Comparison of ENCODE assay signal across 10 cellular contexts in genomic region chr2:27306657-27307544, GRCh38. TPM values are rescaled to one million over a fixed set of nuclear protein-coding genes. Genes with fewer than 3 reads are reported as not detected.
A peak's percentile ranks its signal among the peaks of the same experiment; 100 is the strongest.
DNase-seq lines count a peak whose midpoint lies in the region; ATAC-seq and TF ChIP-seq lines count a peak whose summit lies in the region.
"Had no signal": no experiment of that assay in that cellular context is flagged by ENCODE, and none has a peak within 500 bp of the region (broad histone marks: within the 10 kb centered on the region; RNA-seq: fewer than 3 reads in every experiment).

No MANE protein-coding gene starts in this region.

- H3K27me3 ChIP-seq in endodermal cell (ENCODE audit: control insufficient read depth, insufficient read depth, low read length, poor library complexity, severe bottlenecking) (peaks cover 57% of the 10 kb centered on the region), spleen (replicated peaks in 1 of 7) (peaks cover 3 to 42% (median 32%) of the 10 kb centered on the region in 7 donors)

- peaks cover 9% of the 10 kb centered on the region for H3K36me3 Mint-ChIP-seq in endodermal cell (ENCODE audit: low read depth)

- TF ChIP-seq CTCF in GM13977 (IDR thresholded peaks at IDR 0.05; ENCODE audit: extremely low read depth, insufficient read depth, missing control alignments): no peak
- peak; percentile 11 for TF ChIP-seq CTCF in endodermal cell (conservative IDR thresholded peaks at IDR 0.05)
- no peak for TF ChIP-seq CTCF in spleen (IDR thresholded peaks at IDR 0.05 in 8 of 11, conservative IDR thresholded peaks at IDR 0.05 in 3 of 11)

- no peak overlapping the region for H3K27ac ChIP-seq in endodermal cell (ENCODE audit: low read depth, low read length)
- H3K27ac ChIP-seq in spleen: no peak overlapping the region

- WGBS in endodermal cell (ENCODE audit: insufficient coverage in 1 of 2, insufficient read length in 1 of 2), 2 experiments: 16 to 29% methylated on average over 19 to 60 of the region's 60 CpGs
- 4 to 9% (median 6%) methylated on average over 23 to 60 of the region's 60 CpGs for WGBS in spleen, 5 donors

- H3K27ac Mint-ChIP-seq in endodermal cell: no peak overlapping the region

- ATAC-seq in GM21529 (IDR thresholded peaks at IDR 0.05; ENCODE audit: unreplicated experiment) (no peak), HG03095 (IDR thresholded peaks at IDR 0.05; ENCODE audit: unreplicated experiment) (no peak)
- ATAC-seq: Panc1 had no signal

- H3K4me3 Mint-ChIP-seq in endodermal cell: peak overlapping the region; percentile 29

- TF ChIP-seq POLR2A in spleen (IDR thresholded peaks at IDR 0.05): no peak

- in situ Hi-C loops in GM13977 (cut with MboI; ENCODE audit: low pct_unique_long_range_greater_than_20kb, low sequenced_read_pairs, unreplicated experiment): no loop called here

- peak; percentile 38 for DNase-seq in GM13977 (ENCODE audit: low spot score)
- peak; percentile 18 to 32 for DNase-seq in activated CD4-positive, alpha-beta T cell treated with anti-CD3 and anti-CD28 coated beads for 4 hours
- DNase-seq in endodermal cell: peak; percentile 73
- peak; percentile 74 for DNase-seq in spleen
- no peak for DNase-seq in GM19240 (ENCODE audit: insufficient read length, low spot score)
- DNase-seq in HT-29 (ENCODE audit: low spot score): no peak
- DNase-seq: mammary epithelial cell had no signal

- intact Hi-C loops in spleen (cut with DNase I; ENCODE audit: low total_unique reads): no loop called here

- no peaks in the 10 kb centered on the region for H3K36me3 ChIP-seq in endodermal cell (ENCODE audit: control insufficient read depth, insufficient read depth, low read length)
- H3K36me3 ChIP-seq in spleen: peaks cover 0 to 40% (median 17%) of the 10 kb centered on the region in 6 donors

- no peaks in the 10 kb centered on the region for H3K9me3 Mint-ChIP-seq in endodermal cell

- H3K9me3 ChIP-seq in endodermal cell (ENCODE audit: control insufficient read depth, low read length): no peaks in the 10 kb centered on the region
- H3K9me3 ChIP-seq in spleen: no peaks in the 10 kb centered on the region

- H3K4me1 ChIP-seq in endodermal cell (ENCODE audit: control insufficient read depth, insufficient read depth, low read length) (peaks cover 6% of the 10 kb centered on the region), spleen (peaks cover 2 to 39% (median 25%) of the 10 kb centered on the region in 6 donors)

- H3K4me3 ChIP-seq in endodermal cell (ENCODE audit: low read length) (peak overlapping the region; percentile 35), spleen (peak overlapping the region in 5 of 8 donors; percentile 9 to 59 (median 15))

- no peak overlapping the region for H3K9ac ChIP-seq in endodermal cell (ENCODE audit: extremely low read depth, low read length, poor library complexity, severe bottlenecking)

- H3K4me1 Mint-ChIP-seq in endodermal cell: peaks cover 2% of the 10 kb centered on the region

- H3K27me3 Mint-ChIP-seq in endodermal cell (ENCODE audit: insufficient read depth): peaks cover 51% of the 10 kb centered on the region

RNA-seq across cellular contexts. Expression of gene UCN, which starts 1.3 kb away (rescaled TPM):
- under 1 TPM; 0.59 to 0.75 TPM for total RNA-seq in endodermal cell
- 0.93 TPM for polyA plus RNA-seq in endodermal cell (2013, experiment 1 of 2)
- 0.99 TPM for polyA plus RNA-seq in endodermal cell (2013, experiment 2 of 2)
- 1 to 10 TPM; 1.9 to 3.9 (median 2.4) TPM for total RNA-seq in spleen
- 1 to 10 TPM; 2.5 to 4.4 (median 3.4) TPM for polyA plus RNA-seq in spleen
- total RNA-seq in HT-29 (2014; rRNA removed; shearing (Covaris generic)): 4.9 and 5.6 TPM in 2 replicates

RNA-seq across cellular contexts. Expression of gene MPV17, which starts 16.0 kb away (rescaled TPM):
- total RNA-seq in endodermal cell: 10 to 100 TPM; 46.6 to 59.6 TPM
- 85.7 TPM for polyA plus RNA-seq in endodermal cell (2013, experiment 1 of 2)
- 72.9 TPM for polyA plus RNA-seq in endodermal cell (2013, experiment 2 of 2)
- total RNA-seq in spleen: 100 to 1,000 TPM in 1 of 7 donors, 10 to 100 TPM in 6; 58.0 to 101 (median 73.9) TPM
- 10 to 100 TPM; 78.8 to 83.1 (median 81.7) TPM for polyA plus RNA-seq in spleen
- total RNA-seq in HT-29 (2014; rRNA removed; shearing (Covaris generic)): 37.3 and 40.5 TPM in 2 replicates

RNA-seq across cellular contexts. Expression of gene TRIM54, which starts 24.7 kb away (rescaled TPM):
- total RNA-seq in endodermal cell: 1 to 10 TPM in 1 of 2 donors, under 1 TPM in 1; 0.86 to 2.2 TPM
- polyA plus RNA-seq in endodermal cell (2013, experiment 1 of 2): 0.21 TPM
- polyA plus RNA-seq in endodermal cell (2013, experiment 2 of 2): not detected
- 1 to 10 TPM in 1 of 7 donors, under 1 TPM in 5, not detected in 1; 0.23 to 3.1 (median 0.48) TPM for total RNA-seq in spleen
- polyA plus RNA-seq in spleen: under 1 TPM; 0.22 to 0.77 (median 0.49) TPM
- total RNA-seq in HT-29 (2014; rRNA removed; shearing (Covaris generic)): 5.8 and 7.1 TPM in 2 replicates
- total RNA-seq: mammary epithelial cell had no signal
- polyA plus RNA-seq: mammary epithelial cell had no signal

RNA-seq across cellular contexts. Expression of gene DNAJC5G, which starts 31.7 kb away (rescaled TPM):
- under 1 TPM in 1 of 2 donors, not detected in 1; 0.49 TPM for total RNA-seq in endodermal cell
- polyA plus RNA-seq in endodermal cell (2013, experiment 1 of 2): not detected
- not detected for polyA plus RNA-seq in endodermal cell (2013, experiment 2 of 2)
- total RNA-seq in spleen: not detected
- polyA plus RNA-seq in spleen: not detected
- total RNA-seq in HT-29 (2014; rRNA removed; shearing (Covaris generic)): not detected in 2 replicates
- total RNA-seq: mammary epithelial cell had no signal
- polyA plus RNA-seq: mammary epithelial cell had no signal

RNA-seq across cellular contexts. Expression of gene SLC30A3, which starts 44.1 kb away (rescaled TPM):
- total RNA-seq in endodermal cell: 1 to 10 TPM; 1.5 to 2.8 TPM
- 1.4 TPM for polyA plus RNA-seq in endodermal cell (2013, experiment 1 of 2)
- polyA plus RNA-seq in endodermal cell (2013, experiment 2 of 2): 0.83 TPM
- total RNA-seq in spleen: under 1 TPM in 2 of 7 donors, not detected in 5; 0.32 to 0.34 TPM
- polyA plus RNA-seq in spleen: under 1 TPM; 0.05 to 0.16 (median 0.07) TPM
- not detected in 2 replicates for total RNA-seq in HT-29 (2014; rRNA removed; shearing (Covaris generic))

Comparison
In these comparisons a context has a peak if more than half of its experiments do, and no peak if none do; other contexts are left out.
1. DNase-seq: peak in GM13977 (single experiment), activated CD4-positive, alpha-beta T cell treated with anti-CD3 and anti-CD28 coated beads for 4 hours (2 of 2), endodermal cell (single experiment) and spleen (single experiment); none in GM19240 (single experiment) and HT-29 (single experiment).